In genomic region chr11:18684267-18684666, GRCh38 we compare ENCODE assay signal across 24 cellular contexts. TPM values are rescaled to one million over a fixed set of nuclear protein-coding genes. Genes with fewer than 3 reads are reported as not detected.
"Had no signal": no experiment of that assay in that cellular context is flagged by ENCODE, and none has a peak within 500 bp of the region (broad histone marks: within the 10 kb centered on the region; RNA-seq: fewer than 3 reads in every experiment).

No MANE protein-coding gene starts in this region.

- H3K9me3 ChIP-seq: SJSA1, SK-N-SH had no signal

- H3K9ac ChIP-seq: KMS-11, SK-N-SH had no signal

- DNase-seq: IMR-90, Kasumi-1, MM.1S, NCI-H1092 treated with DMSO at 0.1 percent for 48 hours, NCI-H1436, NCI-H187, NCI-H2029, NCI-H2081 treated with DMSO at 0.1 percent for 48 hours, NCI-H2171, NCI-H226, NCI-H446, NCI-H510A, NCI-H524 treated with DMSO at 0.1 percent for 48 hours, NCI-H69, NCI-H774, Right ventricle myocardium superior, RPMI8226, SIG-M5, SK-N-SH had no signal

- H3K4me1 ChIP-seq: SJSA1 had no signal

- H3K4me2 ChIP-seq: KMS-11, SK-N-SH had no signal

- H3K36me3 ChIP-seq: SJSA1 had no signal

- H3K27ac ChIP-seq: KMS-11, SJSA1 had no signal

- ATAC-seq: HepG2 had no signal

- H3K27me3 ChIP-seq: SJSA1 had no signal

- H3K4me3 ChIP-seq: SJSA1 had no signal

RNA-seq across cellular contexts. Expression of gene IGSF22, which starts 41.7 kb away (rescaled TPM):
- total RNA-seq: HepG2, HT1080, IMR-90, M059J, SJSA1 had no signal
- polyA plus RNA-seq: HepG2, IMR-90 had no signal
